8 cellular contexts compared by ENCODE assay signal in genomic region chr7:2405601-2406345, GRCh38. TPM values are rescaled to one million over a fixed set of nuclear protein-coding genes. Genes with fewer than 3 reads are reported as not detected.
DNase-seq lines count a peak whose midpoint lies in the region; ATAC-seq and TF ChIP-seq lines count a peak whose summit lies in the region.

No MANE protein-coding gene starts in this region.

- CTCF ChIA-PET in CD8-positive, alpha-beta T cell (lab: Charles Lee): interaction anchor here (0.5 to 2.8 kb wide), 7 partner anchors 12 to 165 kb away, joined by 3 to 9 read pairs (median 4); partner anchors contain the start of gene EIF3B
- CTCF ChIA-PET in PC-9 (lab: Charles Lee): interaction anchor here (0.8 kb wide), 1 partner anchor 52 kb away, joined by 4 read pairs; no protein-coding TSS in a partner anchor

- H3K27ac Mint-ChIP-seq in CD8-positive, alpha-beta T cell: peak overlapping the region; percentile 88
- H3K27ac Mint-ChIP-seq in nephron: peak overlapping the region in 1 of 3 experiments; percentile 40

- peaks cover 61% of the 10 kb centered on the region for H3K4me1 ChIP-seq in CD8-positive, alpha-beta T cell (ENCODE audit: insufficient read depth, low read length)
- peaks cover 12% of the 10 kb centered on the region for H3K4me1 ChIP-seq in PC-9 (replicated peaks; ENCODE audit: insufficient read depth)
- peaks cover 26% of the 10 kb centered on the region for H3K4me1 ChIP-seq in body of pancreas

- H3K4me3 Mint-ChIP-seq in CD8-positive, alpha-beta T cell: peak overlapping the region; percentile 84
- peak overlapping the region; percentile 63 to 86 (median 64) for H3K4me3 Mint-ChIP-seq in nephron

- no peaks in the 10 kb centered on the region for H3K9me3 ChIP-seq in CD8-positive, alpha-beta T cell (ENCODE audit: low read length)
- H3K9me3 ChIP-seq in PC-9 (ENCODE audit: insufficient read depth, low read depth): no peaks in the 10 kb centered on the region
- H3K9me3 ChIP-seq in body of pancreas: no peaks in the 10 kb centered on the region

- no peak overlapping the region for H3K4me2 ChIP-seq in PC-9

- BruUV-seq in PC-9 (replicated peaks; lab: Mats Ljungman, UMichigan): no TSS peak

- no peak for TF ChIP-seq CTCF in CD8-positive, alpha-beta T cell (IDR thresholded peaks at IDR 0.05)
- TF ChIP-seq CTCF in nephron (IDR thresholded peaks at IDR 0.05; ENCODE audit: unreplicated experiment in 3 of 3) (no peak), PC-9 (conservative IDR thresholded peaks at IDR 0.05) (no peak), body of pancreas (IDR thresholded peaks at IDR 0.05) (no peak)

- H3F3A ChIP-seq in PC-9 (ENCODE audit: insufficient read depth, low read depth): peaks cover 25% of the 10 kb centered on the region

- no peaks in the 10 kb centered on the region for H3K36me3 Mint-ChIP-seq in CD8-positive, alpha-beta T cell
- no peaks in the 10 kb centered on the region for H3K36me3 Mint-ChIP-seq in nephron (ENCODE audit: low read depth)

- peak overlapping the region; percentile 53 for H3K27ac ChIP-seq in CD8-positive, alpha-beta T cell (ENCODE audit: low read depth, low read length)
- no peak overlapping the region for H3K27ac ChIP-seq in PC-9
- no peak overlapping the region for H3K27ac ChIP-seq in body of pancreas

- POLR2A ChIA-PET in CD8-positive, alpha-beta T cell (lab: Charles Lee): interaction anchor here (1.4 to 2.2 kb wide), 2 partner anchors 51 to 52 kb away, joined by 5 to 10 read pairs; partner anchors contain the start of gene EIF3B
- POLR2A ChIA-PET in PC-9 (lab: Charles Lee; ENCODE audit: unreplicated experiment): no interaction called here

- WGBS in body of pancreas, 2 donors: 76 to 82% methylated on average over 21 of the region's 21 CpGs

- H3K4me1 Mint-ChIP-seq in CD8-positive, alpha-beta T cell (ENCODE audit: low read depth): peaks cover 64% of the 10 kb centered on the region
- H3K4me1 Mint-ChIP-seq in nephron: peaks cover 56% of the 10 kb centered on the region

- no peaks in the 10 kb centered on the region for H3K9me2 ChIP-seq in PC-9 (ENCODE audit: insufficient read depth)

- peaks cover 18% of the 10 kb centered on the region for H3K79me2 ChIP-seq in PC-9 (ENCODE audit: low read depth)

- H3K36me3 ChIP-seq in CD8-positive, alpha-beta T cell (ENCODE audit: insufficient read depth, low read length): no peaks in the 10 kb centered on the region
- H3K36me3 ChIP-seq in PC-9 (ENCODE audit: low read depth): no peaks in the 10 kb centered on the region
- H3K36me3 ChIP-seq in body of pancreas (replicated peaks in 1 of 2; ENCODE audit: insufficient read depth in 1 of 2, low read depth in 2 of 2): no peaks in the 10 kb centered on the region

- H2AFZ ChIP-seq in PC-9: no peak overlapping the region

- H3K9me3 Mint-ChIP-seq in CD8-positive, alpha-beta T cell: no peaks in the 10 kb centered on the region
- H3K9me3 Mint-ChIP-seq in nephron: no peaks in the 10 kb centered on the region

- H4K20me1 ChIP-seq in PC-9 (ENCODE audit: insufficient read depth): peaks cover 2% of the 10 kb centered on the region; the same call in 1 of the 2 replicates

- peak; percentile 13 for ATAC-seq in CD8-positive, alpha-beta T cell
- ATAC-seq in GM21381 (IDR thresholded peaks at IDR 0.05; ENCODE audit: unreplicated experiment): peak; percentile 40
- no peak for ATAC-seq in body of pancreas

- intact Hi-C loops in CD8-positive, alpha-beta T cell (cut with DNase I, micrococcal nuclease): loop anchor here (2.0 to 5.0 kb wide), 3 partner anchors 13 to 103 kb away; no protein-coding TSS in a partner anchor
- intact Hi-C loops in PC-9 (cut with micrococcal nuclease; ENCODE audit: unreplicated experiment) (loop anchor here (2.0 kb wide), 1 partner anchor 45 kb away; no protein-coding TSS in a partner anchor), body of pancreas (cut with DNase I) (no loop called here)

- H3K27me3 ChIP-seq in CD8-positive, alpha-beta T cell (ENCODE audit: insufficient read depth, low read length): no peaks in the 10 kb centered on the region
- H3K27me3 ChIP-seq in PC-9 (ENCODE audit: insufficient read depth, low read depth): no peaks in the 10 kb centered on the region
- H3K27me3 ChIP-seq in body of pancreas: no peaks in the 10 kb centered on the region

- no peaks in the 10 kb centered on the region for H3K27me3 Mint-ChIP-seq in CD8-positive, alpha-beta T cell (ENCODE audit: low read depth)
- no peaks in the 10 kb centered on the region for H3K27me3 Mint-ChIP-seq in nephron (ENCODE audit: low read depth)

- peak overlapping the region; percentile 64 for H3K4me3 ChIP-seq in CD8-positive, alpha-beta T cell (ENCODE audit: low read depth, low read length)
- H3K4me3 ChIP-seq in PC-9: no peak overlapping the region
- no peak overlapping the region for H3K4me3 ChIP-seq in body of pancreas

- DNase-seq in CD8-positive, alpha-beta T cell: peak; percentile 29 to 67 (median 44)
- DNase-seq in HUDEP-2 (lab: John Stamatoyannopoulos, UW; ENCODE audit: unreplicated experiment in 76 of 76) (peak in 59 of 76 experiments; percentile 8 to 74 (median 47)), activated T-cell treated with anti-CD3 and anti-CD28 coated beads for 1 hour (ENCODE audit: low read depth) (peak; percentile 37), midbrain (lab: John Stamatoyannopoulos, UW) (no peak), PC-9 (no peak), body of pancreas (no peak)

- TF ChIP-seq POLR2A in body of pancreas (IDR thresholded peaks at IDR 0.05): no peak

RNA-seq across cellular contexts. Expression of gene CHST12, which starts 2.4 kb away (rescaled TPM):
- 10 to 100 TPM; 10.3 to 11.7 TPM for total RNA-seq in CD8-positive, alpha-beta T cell
- total RNA-seq in PC-9 (2021): 25.9 and 41.1 TPM in 2 replicates
- 10 to 100 TPM in 1 of 2 donors, 1 to 10 TPM in 1; 4.7 to 11.2 TPM for total RNA-seq in body of pancreas

RNA-seq across cellular contexts. Expression of gene EIF3B, which starts 51.1 kb away (rescaled TPM):
- 100 to 1,000 TPM; 234 to 239 TPM for total RNA-seq in CD8-positive, alpha-beta T cell
- total RNA-seq in PC-9 (2021) (299 and 302 TPM in 2 replicates), body of pancreas (100 to 1,000 TPM in 1 of 2 donors, 10 to 100 TPM in 1; 87.2 to 232 TPM)

Comparison
In these comparisons a context has a peak if more than half of its experiments do, and no peak if none do; other contexts are left out.
1. DNase-seq: peak in CD8-positive, alpha-beta T cell (7 of 7), HUDEP-2 (59 of 76) and activated T-cell treated with anti-CD3 and anti-CD28 coated beads for 1 hour (single experiment); none in midbrain (single experiment), PC-9 (0 of 2) and body of pancreas (0 of 4).